In genomic region chr21:34570315-34570714, GRCh38 we compare ENCODE assay signal across 1 cellular context.
TF ChIP-seq lines count a peak whose summit lies in the region.

No MANE protein-coding gene starts in this region.

TF ChIP-seq in IMR-90, 13 proteins besides CTCF, POLR2A, EP300 and RAD21 (continued from another document):
- TF ChIP-seq MAFK (IDR thresholded peaks at IDR 0.05; ENCODE audit: low read depth, low read length) (no peak), RCOR1 (IDR thresholded peaks at IDR 0.05; ENCODE audit: insufficient replicate concordance, low read length) (no peak), FOS (IDR thresholded peaks at IDR 0.05; ENCODE audit: low read depth, low read length) (no peak), MAZ (IDR thresholded peaks at IDR 0.05; ENCODE audit: borderline replicate concordance, low read depth, low read length) (no peak), RFX5 (IDR thresholded peaks at IDR 0.05; ENCODE audit: low read depth, low read length) (no peak)
